13 cellular contexts compared by ENCODE assay signal in genomic region chr4:173531085-173531965, GRCh38. TPM values are rescaled to one million over a fixed set of nuclear protein-coding genes. Genes with fewer than 3 reads are reported as not detected.
A peak's percentile ranks its signal among the peaks of the same experiment; 100 is the strongest.
DNase-seq lines count a peak whose midpoint lies in the region; ATAC-seq and TF ChIP-seq lines count a peak whose summit lies in the region.
"Had no signal": no experiment of that assay in that cellular context is flagged by ENCODE, and none has a peak within 500 bp of the region (broad histone marks: within the 10 kb centered on the region; RNA-seq: fewer than 3 reads in every experiment).

No MANE protein-coding gene starts in this region.

- TF ChIP-seq CTCF in BE2C (IDR thresholded peaks at IDR 0.05; ENCODE audit: low read depth, low read length) (no peak), left ventricle myocardium inferior (IDR thresholded peaks at IDR 0.05; ENCODE audit: borderline replicate concordance) (no peak), ovary (IDR thresholded peaks at IDR 0.05) (no peak)

- H3K4me3 ChIP-seq in BE2C (ENCODE audit: low read depth, low read length) (peak overlapping the region; percentile 99), left ventricle myocardium inferior (peak overlapping the region; percentile 84), ovary (peak overlapping the region; percentile 70)
- H3K4me3 ChIP-seq: BLaER1 had no signal

- H3K27me3 ChIP-seq in BE2C (no peaks in the 10 kb centered on the region), left ventricle myocardium inferior (ENCODE audit: low read depth) (peaks cover 88% of the 10 kb centered on the region), ovary (no peaks in the 10 kb centered on the region)

- DNase-seq in BE2C (peak; percentile 64), left ventricle myocardium inferior (peak; percentile 62), ovary (peak in 4 of 5 donors; percentile 26 to 61 (median 46)), OCI-M1 (lab: John Stamatoyannopoulos, UW) (no peak), globus pallidus (ENCODE audit: low spot score) (no peak)
- no peak for DNase-seq in stimulated activated CD4-positive, alpha-beta T cell treated with anti-CD3 and anti-CD28 coated beads, Interleukin-4, amount 100 ng/mL, for 4 hours
- DNase-seq: activated T-cell treated with anti-CD3 and anti-CD28 coated beads, Interleukin-2, amount 50 U/mL, for 24 hours; NCI-H1048; NCI-H446; Peyer's patch had no signal

- H3K36me3 ChIP-seq in BE2C (peaks cover 94% of the 10 kb centered on the region), left ventricle myocardium inferior (peaks cover 16% of the 10 kb centered on the region), ovary (no peaks in the 10 kb centered on the region)
- H3K36me3 ChIP-seq: BLaER1, Peyer's patch had no signal

- no peaks in the 10 kb centered on the region for H3K4me1 ChIP-seq in BE2C
- H3K4me1 ChIP-seq in left ventricle myocardium inferior = peaks cover 44% of the 10 kb centered on the region
- no peaks in the 10 kb centered on the region for H3K4me1 ChIP-seq in ovary (ENCODE audit: insufficient read depth)
- H3K4me1 ChIP-seq: BLaER1 had no signal

- 66 to 77% (median 74%) methylated on average over 51 to 52 of the region's 52 CpGs for WGBS in ovary, 3 donors

- no peak for TF ChIP-seq EP300 in ovary (IDR thresholded peaks at IDR 0.05)

- H3K27ac ChIP-seq in left ventricle myocardium inferior (replicated peaks) (peak overlapping the region; percentile 96), ovary (no peak overlapping the region)
- H3K27ac ChIP-seq: BLaER1 had no signal

- no peak for TF ChIP-seq POLR2A in ovary (IDR thresholded peaks at IDR 0.05)

- peak; percentile 2 for ATAC-seq in SK-N-SH treated with all-trans-retinoic acid at 6 μM for 48 hours
- no peak for ATAC-seq in HG03469 (IDR thresholded peaks at IDR 0.05; ENCODE audit: unreplicated experiment)

- H3K9me3 ChIP-seq in BE2C (no peaks in the 10 kb centered on the region), left ventricle myocardium inferior (replicated peaks) (no peaks in the 10 kb centered on the region), ovary (no peaks in the 10 kb centered on the region)
- H3K9me3 ChIP-seq: Peyer's patch had no signal

- intact Hi-C loops in left ventricle myocardium inferior (cut with micrococcal nuclease) = no loop called here
- intact Hi-C loops in ovary (cut with DNase I) = no loop called here

TF ChIP-seq in SK-N-SH treated with all-trans-retinoic acid at 6 μM for 48 hours, 23 proteins besides CTCF, POLR2A, EP300 and RAD21:
- TF ChIP-seq GLIS3 (CRISPR knock-in tag; IDR thresholded peaks at IDR 0.05) = no peak
- TF ChIP-seq ESRRG (CRISPR knock-in tag; IDR thresholded peaks at IDR 0.05) = no peak
- TF ChIP-seq ZNF8 (CRISPR knock-in tag; IDR thresholded peaks at IDR 0.05) = no peak
- TF ChIP-seq SNAI2 (CRISPR knock-in tag; IDR thresholded peaks at IDR 0.05) = no peak
- no peak for TF ChIP-seq OSR1 (CRISPR knock-in tag; IDR thresholded peaks at IDR 0.05)
- TF ChIP-seq TCF4 (CRISPR knock-in tag; IDR thresholded peaks at IDR 0.05; ENCODE audit: borderline replicate concordance) = no peak
- TF ChIP-seq TSHZ2 (CRISPR knock-in tag; IDR thresholded peaks at IDR 0.05) = no peak
- TF ChIP-seq CSRNP3 (CRISPR knock-in tag; IDR thresholded peaks at IDR 0.05) = no peak
- no peak for TF ChIP-seq ZC3H10 (CRISPR knock-in tag; IDR thresholded peaks at IDR 0.05)
- TF ChIP-seq CSDC2 (CRISPR knock-in tag; IDR thresholded peaks at IDR 0.05) = no peak
- no peak for TF ChIP-seq POU6F1 (CRISPR knock-in tag; IDR thresholded peaks at IDR 0.05; ENCODE audit: borderline replicate concordance, low read depth)
- TF ChIP-seq ARNTL (CRISPR knock-in tag; IDR thresholded peaks at IDR 0.05; ENCODE audit: borderline replicate concordance, low read depth) = no peak
- TF ChIP-seq PPARA (CRISPR knock-in tag; IDR thresholded peaks at IDR 0.05; ENCODE audit: borderline replicate concordance) = no peak
- no peak for TF ChIP-seq ZFP30 (CRISPR knock-in tag; IDR thresholded peaks at IDR 0.05)
TF ChIP-seq in SK-N-SH treated with all-trans-retinoic acid at 6 μM for 48 hours: peak in this region for 0.

RNA-seq across cellular contexts. Expression of gene HAND2, which starts 1.3 kb away (rescaled TPM):
- 244 TPM for polyA plus RNA-seq in BE2C (2012; ENCODE audit: insufficient read depth, insufficient read length, low read depth)
- 117 TPM for total RNA-seq in left ventricle myocardium inferior
- 10 to 100 TPM; 12.9 to 99.9 (median 44.1) TPM for total RNA-seq in ovary
- 10 to 100 TPM; 32.4 to 39.6 TPM for polyA plus RNA-seq in ovary

Comparison
In these comparisons a context has a peak if more than half of its experiments do, and no peak if none do; other contexts are left out.
1. DNase-seq: peak in BE2C (single experiment), left ventricle myocardium inferior (single experiment) and ovary (4 of 5); none in stimulated activated CD4-positive, alpha-beta T cell treated with anti-CD3 and anti-CD28 coated beads, Interleukin-4, amount 100 ng/mL, for 4 hours (0 of 2), OCI-M1 (single experiment) and globus pallidus (single experiment).
2. Peak in every context shown above with its lines, with median percentiles within 50 percentile points of each other: H3K4me3 ChIP-seq.